In the genomic region with DNA sequence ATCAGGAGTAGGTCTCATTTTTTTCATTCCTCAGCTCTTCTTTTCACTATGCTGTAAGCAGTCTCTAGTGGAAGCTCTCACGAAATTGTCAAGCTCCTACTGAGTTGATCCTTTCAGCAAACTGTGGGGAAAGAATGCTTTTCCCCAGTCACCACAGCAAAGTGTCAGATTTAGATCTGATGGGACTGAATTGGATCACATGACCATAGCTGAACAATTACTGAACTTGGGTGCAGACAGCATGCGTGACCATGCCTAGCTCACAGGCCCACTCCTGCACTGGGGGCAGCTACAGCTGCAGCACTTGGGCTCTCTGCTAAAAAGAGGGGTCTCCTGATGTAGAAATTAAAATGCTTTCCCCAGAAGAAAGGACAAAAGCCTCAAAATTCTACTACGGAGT, we compare ENCODE assay signal across 9 cellular contexts. TPM values are rescaled to one million over a fixed set of nuclear protein-coding genes. Genes with fewer than 3 reads are reported as not detected.
A peak's percentile ranks its signal among the peaks of the same experiment; 100 is the strongest.
DNase-seq lines count a peak whose midpoint lies in the region; ATAC-seq and TF ChIP-seq lines count a peak whose summit lies in the region.
"Had no signal": no experiment of that assay in that cellular context is flagged by ENCODE, and none has a peak within 500 bp of the region (broad histone marks: within the 10 kb centered on the region; RNA-seq: fewer than 3 reads in every experiment).

No MANE protein-coding gene starts in this region.

- H3K9ac ChIP-seq in Loucy (ENCODE audit: low read depth, low read length, poor library complexity, severe bottlenecking) = peak overlapping the region; percentile 89

- H2AFZ ChIP-seq in Loucy (ENCODE audit: low read length) = no peak overlapping the region

- H3K27me3 ChIP-seq in Loucy (ENCODE audit: insufficient read depth, low read length, poor library complexity, severe bottlenecking) (no peaks in the 10 kb centered on the region), psoas muscle (ENCODE audit: insufficient read depth in 3 of 3, low read length in 2 of 3) (no peaks in the 10 kb centered on the region)

- no peaks in the 10 kb centered on the region for H3K9me3 ChIP-seq in Loucy (ENCODE audit: insufficient read depth, low read depth, low read length)
- H3K9me3 ChIP-seq in psoas muscle = no peaks in the 10 kb centered on the region

- TF ChIP-seq CTCF in Loucy (conservative IDR thresholded peaks at IDR 0.05; ENCODE audit: low read length) (no peak), psoas muscle (IDR thresholded peaks at IDR 0.05) (no peak), HFFc6 (IDR thresholded peaks at IDR 0.05) (no peak)

- H3K4me3 Mint-ChIP-seq in activated naive CD8-positive, alpha-beta T cell treated with anti-CD3 and anti-CD28 coated beads for 36 hours = peak overlapping the region; percentile 66
- H3K4me3 Mint-ChIP-seq in HFFc6 = no peak overlapping the region

- peak overlapping the region; percentile 76 for H3K4me2 ChIP-seq in Loucy (ENCODE audit: low read depth, low read length, poor library complexity, severe bottlenecking)

- no peaks in the 10 kb centered on the region for H3K9me2 ChIP-seq in Loucy (replicated peaks; ENCODE audit: low read depth, low read length)

- peaks cover 73% of the 10 kb centered on the region for H4K20me1 ChIP-seq in Loucy (ENCODE audit: insufficient read depth, low read length, poor library complexity, severe bottlenecking)

- WGBS in psoas muscle, 3 donors = 38 to 63% (median 43%) methylated on average over 3 of the region's 3 CpGs

- ATAC-seq in GM18870 (IDR thresholded peaks at IDR 0.05; ENCODE audit: unreplicated experiment) (peak; percentile 40), GM21515 (IDR thresholded peaks at IDR 0.05; ENCODE audit: unreplicated experiment) (no peak), psoas muscle (no peak), GM18517 (IDR thresholded peaks at IDR 0.05; ENCODE audit: unreplicated experiment) (no peak)

- H3K27ac Mint-ChIP-seq in activated naive CD8-positive, alpha-beta T cell treated with anti-CD3 and anti-CD28 coated beads for 36 hours = peak overlapping the region; percentile 68
- H3K27ac Mint-ChIP-seq in HFFc6 = no peak overlapping the region

- no peak overlapping the region for H3K27ac ChIP-seq in psoas muscle
- H3K27ac ChIP-seq: coronary artery had no signal

- H3K36me3 Mint-ChIP-seq in activated naive CD8-positive, alpha-beta T cell treated with anti-CD3 and anti-CD28 coated beads for 36 hours = peaks cover 28% of the 10 kb centered on the region
- H3K36me3 Mint-ChIP-seq in HFFc6 (ENCODE audit: low read depth) = no peaks in the 10 kb centered on the region

- peak overlapping the region; percentile 78 for H3K4me3 ChIP-seq in Loucy (ENCODE audit: low read length, poor library complexity, severe bottlenecking)
- no peak overlapping the region for H3K4me3 ChIP-seq in psoas muscle
- H3K4me3 ChIP-seq: coronary artery had no signal

- peaks cover 1% of the 10 kb centered on the region for H3K9me3 Mint-ChIP-seq in activated naive CD8-positive, alpha-beta T cell treated with anti-CD3 and anti-CD28 coated beads for 36 hours
- H3K9me3 Mint-ChIP-seq in HFFc6 = no peaks in the 10 kb centered on the region

- peaks cover 6% of the 10 kb centered on the region; the same call in 1 of the 2 replicates for H3F3A ChIP-seq in Loucy (ENCODE audit: low read depth)

- peaks cover 82% of the 10 kb centered on the region for H3K79me2 ChIP-seq in Loucy (ENCODE audit: insufficient read depth, low read length)

- intact Hi-C loops in psoas muscle (cut with DNase I) = no loop called here

- H3K4me1 Mint-ChIP-seq in activated naive CD8-positive, alpha-beta T cell treated with anti-CD3 and anti-CD28 coated beads for 36 hours = peaks cover 50% of the 10 kb centered on the region
- no peaks in the 10 kb centered on the region for H3K4me1 Mint-ChIP-seq in HFFc6 (ENCODE audit: low read depth)

- DNase-seq in CD1c-positive myeloid dendritic cell (ENCODE audit: extremely low spot score) = peak; percentile 18
- peak; percentile 31 for DNase-seq in activated naive CD8-positive, alpha-beta T cell treated with anti-CD3 and anti-CD28 coated beads for 36 hours
- no peak for DNase-seq in psoas muscle
- no peak for DNase-seq in HFFc6

- H3K36me3 ChIP-seq in Loucy (ENCODE audit: insufficient read depth, low read length) (no peaks in the 10 kb centered on the region), psoas muscle (ENCODE audit: insufficient read depth in 1 of 2, low read depth in 1 of 2) (no peaks in the 10 kb centered on the region)

- peaks cover 80% of the 10 kb centered on the region for H3K4me1 ChIP-seq in Loucy (ENCODE audit: insufficient read depth, low read length, poor library complexity, severe bottlenecking)
- no peaks in the 10 kb centered on the region for H3K4me1 ChIP-seq in psoas muscle

- H3K27me3 Mint-ChIP-seq in activated naive CD8-positive, alpha-beta T cell treated with anti-CD3 and anti-CD28 coated beads for 36 hours = no peaks in the 10 kb centered on the region
- no peaks in the 10 kb centered on the region for H3K27me3 Mint-ChIP-seq in HFFc6 (ENCODE audit: insufficient read depth)

RNA-seq across cellular contexts. Expression of a gene that starts 3.1 kb away (rescaled TPM):
- 10 to 100 TPM; 45.2 to 47.0 TPM for total RNA-seq in activated naive CD8-positive, alpha-beta T cell treated with anti-CD3 and anti-CD28 coated beads for 36 hours
- total RNA-seq in psoas muscle = 1 to 10 TPM in 3 of 4 donors, under 1 TPM in 1; 0.87 to 3.1 (median 2.3) TPM
- polyA plus RNA-seq in psoas muscle = under 1 TPM; 0.49 to 0.95 (median 0.87) TPM
- not detected for total RNA-seq in HFFc6 (2021; fragmentation: NEBNext Ultra II Directional; extraction: Animal tissue kit (Norgen Biotek cat#: 25700))

Comparison
In these comparisons a context has a peak if more than half of its experiments do, and no peak if none do; other contexts are left out.
1. DNase-seq: peak in CD1c-positive myeloid dendritic cell (single experiment) and activated naive CD8-positive, alpha-beta T cell treated with anti-CD3 and anti-CD28 coated beads for 36 hours (single experiment); none in psoas muscle (0 of 2) and HFFc6 (single experiment).
2. RNA of a gene that starts 3.1 kb away (total RNA-seq): 45.2 to 47.0 TPM in activated naive CD8-positive, alpha-beta T cell treated with anti-CD3 and anti-CD28 coated beads for 36 hours; 0.87 to 3.1 TPM in psoas muscle and not detected in HFFc6; every median in the first group is over 10 times any median in the second.